In genomic region chr18:2588666-2589344, GRCh38 we compare ENCODE assay signal across 11 cellular contexts. TPM values are rescaled to one million over a fixed set of nuclear protein-coding genes. Genes with fewer than 3 reads are reported as not detected.
DNase-seq lines count a peak whose midpoint lies in the region; ATAC-seq and TF ChIP-seq lines count a peak whose summit lies in the region.
"Had no signal": no experiment of that assay in that cellular context is flagged by ENCODE, and none has a peak within 500 bp of the region (broad histone marks: within the 10 kb centered on the region; RNA-seq: fewer than 3 reads in every experiment).

No MANE protein-coding gene starts in this region.

- TF ChIP-seq CTCF in Panc1 (IDR thresholded peaks at IDR 0.05) (no peak), epithelial cell of esophagus (IDR thresholded peaks at IDR 0.05; ENCODE audit: insufficient read depth, low read depth, low read length, missing control alignments) (no peak)

- no peak overlapping the region for H3K4me3 ChIP-seq in Panc1 (ENCODE audit: low read depth in 2 of 2, low read length in 2 of 2)
- H3K4me3 ChIP-seq in epithelial cell of esophagus (ENCODE audit: low read length) = no peak overlapping the region
- no peak overlapping the region for H3K4me3 ChIP-seq in skin epidermis
- H3K4me3 ChIP-seq: thoracic aorta had no signal

- peak overlapping the region; percentile 94 for H3K27ac Mint-ChIP-seq in activated CD4-positive, alpha-beta T cell treated with anti-CD3 and anti-CD28 coated beads, Interleukin-2, amount 10 ng/mL, durations not matched to agents 24 days and 14 days

- no peaks in the 10 kb centered on the region for H3K27me3 Mint-ChIP-seq in activated CD4-positive, alpha-beta T cell treated with anti-CD3 and anti-CD28 coated beads, Interleukin-2, amount 10 ng/mL, durations not matched to agents 24 days and 14 days

- no peaks in the 10 kb centered on the region for H3K9me3 ChIP-seq in Panc1 (ENCODE audit: control insufficient read depth, insufficient read depth, low read depth, low read length)
- H3K9me3 ChIP-seq: thoracic aorta had no signal

- H3K36me3 ChIP-seq in Panc1 (ENCODE audit: control insufficient read depth, insufficient read depth, low read length) = peaks cover 29% of the 10 kb centered on the region
- H3K36me3 ChIP-seq: thoracic aorta had no signal

- peaks cover 39% of the 10 kb centered on the region for H3K4me1 Mint-ChIP-seq in activated CD4-positive, alpha-beta T cell treated with anti-CD3 and anti-CD28 coated beads, Interleukin-2, amount 10 ng/mL, durations not matched to agents 24 days and 14 days

- no TSS peak for BruUV-seq in Panc1 (replicated peaks; lab: Mats Ljungman, UMichigan)

- ATAC-seq in Panc1 (no peak), HG03571 (IDR thresholded peaks at IDR 0.05; ENCODE audit: unreplicated experiment) (no peak), GM18909 (IDR thresholded peaks at IDR 0.05; ENCODE audit: poor library complexity, unreplicated experiment) (no peak)

- POLR2A ChIA-PET in Panc1 (lab: Charles Lee) = interaction anchor here (0.8 kb wide), 1 partner anchor 9 kb away, joined by 4 read pairs; no protein-coding TSS in a partner anchor

- no peaks in the 10 kb centered on the region for H3K27me3 ChIP-seq in Panc1 (ENCODE audit: control insufficient read depth, insufficient read depth, low read length)

- peak overlapping the region; percentile 76 for H3K4me3 Mint-ChIP-seq in activated CD4-positive, alpha-beta T cell treated with anti-CD3 and anti-CD28 coated beads, Interleukin-2, amount 10 ng/mL, durations not matched to agents 24 days and 14 days

- intact Hi-C loops in activated CD4-positive, alpha-beta T cell treated with anti-CD3 and anti-CD28 coated beads, Interleukin-2, amount 10 ng/mL, durations not matched to agents 24 days and 14 days (cut with micrococcal nuclease) = loop anchor here (5.0 kb wide), 2 partner anchors 53 to 68 kb away; partner anchors contain the start of gene SMCHD1
- intact Hi-C loops in Panc1 (cut with micrococcal nuclease; ENCODE audit: unreplicated experiment) = no loop called here

- in situ Hi-C loops in Panc1 (cut with HindIII; ENCODE audit: low pct_unique_long_range_greater_than_20kb, low sequenced_read_pairs) = no loop called here

- H3K4me1 ChIP-seq in Panc1 (ENCODE audit: control insufficient read depth, insufficient read depth, low read length) = no peaks in the 10 kb centered on the region

- CTCF ChIA-PET in Panc1 (lab: Charles Lee) = no interaction called here

- H3K27ac ChIP-seq in Panc1 (ENCODE audit: low read length) (peak overlapping the region; percentile 34; the same call in 1 of the 2 replicates), skin epidermis (peak overlapping the region in 15 of 21 experiments; percentile 19 to 80 (median 46))
- H3K27ac ChIP-seq: thoracic aorta had no signal

- no peak for DNase-seq in activated CD4-positive, alpha-beta T cell treated with anti-CD3 and anti-CD28 coated beads, Interleukin-2, amount 10 ng/mL, durations not matched to agents 24 days and 14 days
- DNase-seq in activated CD4-positive, alpha-beta T cell treated with anti-CD3 and anti-CD28 coated beads, Interleukin-2, amount 50 U/mL, for 48 hours = no peak
- DNase-seq in Panc1 (ENCODE audit: low read depth, low spot score) (no peak), epithelial cell of esophagus (ENCODE audit: low read depth) (peak; percentile 8), NAMALWA (ENCODE audit: low spot score) (no peak)
- DNase-seq: ACHN, retina had no signal

- H3K36me3 Mint-ChIP-seq in activated CD4-positive, alpha-beta T cell treated with anti-CD3 and anti-CD28 coated beads, Interleukin-2, amount 10 ng/mL, durations not matched to agents 24 days and 14 days (ENCODE audit: low read depth) = peaks cover 43% of the 10 kb centered on the region

- no peaks in the 10 kb centered on the region for H3K9me3 Mint-ChIP-seq in activated CD4-positive, alpha-beta T cell treated with anti-CD3 and anti-CD28 coated beads, Interleukin-2, amount 10 ng/mL, durations not matched to agents 24 days and 14 days

RNA-seq across cellular contexts. Expression of gene NDC80, which starts 17.4 kb away (rescaled TPM):
- total RNA-seq in activated CD4-positive, alpha-beta T cell treated with anti-CD3 and anti-CD28 coated beads, Interleukin-2, amount 10 ng/mL, durations not matched to agents 24 days and 14 days = 42.4 and 50.5 TPM in 2 replicates
- total RNA-seq in Panc1 (2021; ENCODE audit: unreplicated experiment) = 36.0 TPM
- 8.4 TPM for polyA plus RNA-seq in Panc1 (2012; ENCODE audit: insufficient read length)

RNA-seq across cellular contexts. Expression of gene METTL4, which starts 17.5 kb away (rescaled TPM):
- total RNA-seq in activated CD4-positive, alpha-beta T cell treated with anti-CD3 and anti-CD28 coated beads, Interleukin-2, amount 10 ng/mL, durations not matched to agents 24 days and 14 days = 17.7 and 18.4 TPM in 2 replicates
- 9.6 TPM for total RNA-seq in Panc1 (2021; ENCODE audit: unreplicated experiment)
- 5.4 TPM for polyA plus RNA-seq in Panc1 (2012; ENCODE audit: insufficient read length)
